ENCODE assay signal across 1 cellular context in genomic region chr17:8391711-8392110, GRCh38.
TF ChIP-seq lines count a peak whose summit lies in the region.

No MANE protein-coding gene starts in this region.

TF ChIP-seq in IMR-90, 13 proteins besides CTCF, POLR2A, EP300 and RAD21:
- TF ChIP-seq RFX5 (IDR thresholded peaks at IDR 0.05; ENCODE audit: low read depth, low read length) (no peak), NFE2L2 (IDR thresholded peaks at IDR 0.05; ENCODE audit: low read depth, low read length) (no peak), USF2 (IDR thresholded peaks at IDR 0.05; ENCODE audit: low read depth, low read length) (no peak), RCOR1 (IDR thresholded peaks at IDR 0.05; ENCODE audit: insufficient replicate concordance, low read length) (no peak)
